Comparison of ENCODE assay signal across 11 cellular contexts in genomic region chr12:132295561-132295960, GRCh38. TPM values are rescaled to one million over a fixed set of nuclear protein-coding genes. Genes with fewer than 3 reads are reported as not detected.
DNase-seq lines count a peak whose midpoint lies in the region; ATAC-seq, FAIRE-seq and TF ChIP-seq lines count a peak whose summit lies in the region.
"Not testable (repeated sequence)": the region's sequence is repeated elsewhere in the genome, so short reads cannot be mapped to it uniquely, and the experiment has no call there.
"Had no signal": no experiment of that assay in that cellular context is flagged by ENCODE, and none has a peak within 500 bp of the region (broad histone marks: within the 10 kb centered on the region; RNA-seq: fewer than 3 reads in every experiment).

No MANE protein-coding gene starts in this region.

- H2BK120ac ChIP-seq in neuronal stem cell (ENCODE audit: low read depth, low read length), result not testable (repeated sequence)

- not testable (repeated sequence) for H2BK15ac ChIP-seq in neuronal stem cell (ENCODE audit: low read length)

- H3K79me2 ChIP-seq in HepG2 (ENCODE audit: insufficient read depth, low read length), result not testable (repeated sequence)

- H3K4me2 ChIP-seq in HepG2 (ENCODE audit: low read depth, low read length); neuronal stem cell (ENCODE audit: insufficient read depth, low read length, poor library complexity, severe bottlenecking): not testable (repeated sequence)

- H2AK5ac ChIP-seq in neuronal stem cell (ENCODE audit: low read depth, low read length), result not testable (repeated sequence)

- not testable (repeated sequence) for H4K91ac ChIP-seq in neuronal stem cell (ENCODE audit: low read depth, low read length, poor library complexity)

- not testable (repeated sequence) for FAIRE-seq in HepG2 (lab: Jason Lieb, UNC)

- WGBS in HepG2 (ENCODE audit: low lambda C conversion rate), result 60% methylated on average over 23 of the region's 24 CpGs
- WGBS in neuronal stem cell (ENCODE audit: extremely low coverage in 2 of 2, insufficient read length in 2 of 2, insufficient replicate concordance in 1 of 2), 2 donors, result no CpG with 5 or more reads among the region's 24 CpGs
- WGBS in spleen, 5 donors, result 85 to 96% (median 93%) methylated on average over 23 to 24 of the region's 24 CpGs

- H3K4me3 ChIP-seq in HepG2 (replicated peaks in 1 of 3; ENCODE audit: insufficient read depth in 1 of 3, low read depth in 2 of 3, low read length in 3 of 3); lower lobe of right lung; neuronal stem cell (ENCODE audit: low read length in 2 of 2); spleen: not testable (repeated sequence)

- not testable (repeated sequence) for H4K8ac ChIP-seq in neuronal stem cell (ENCODE audit: low read depth, low read length)

- POLR2A ChIA-PET in HepG2 (lab: Yijun Ruan, JAX), result not testable (repeated sequence)

- H3K18ac ChIP-seq in neuronal stem cell (ENCODE audit: low read length), result peak overlapping the region; percentile 57

- CTCF ChIA-PET in HepG2 (lab: Yijun Ruan, JAX; ENCODE audit: low intra/inter-chr PET ratio, low total read pairs), result not testable (repeated sequence)

- not testable (repeated sequence) for H3K4ac ChIP-seq in neuronal stem cell (ENCODE audit: low read length)

- not testable (repeated sequence) for H3K27ac ChIP-seq in HepG2 (ENCODE audit: extremely low read length, insufficient read depth, low read length); lower lobe of right lung; neuronal stem cell (replicated peaks; ENCODE audit: low read length); spleen

- H3K14ac ChIP-seq in neuronal stem cell (ENCODE audit: low read length), result not testable (repeated sequence)

- TF ChIP-seq POLR2A in HepG2 (IDR thresholded peaks at IDR 0.05; ENCODE audit: insufficient read depth in 1 of 2, low read depth in 2 of 2, low read length in 2 of 2); spleen (IDR thresholded peaks at IDR 0.05): not testable (repeated sequence)

- not testable (repeated sequence) for H2BK12ac ChIP-seq in neuronal stem cell (ENCODE audit: low read length)

- H3K23ac ChIP-seq in neuronal stem cell (ENCODE audit: low read depth, low read length, poor library complexity), result not testable (repeated sequence)

- not testable (repeated sequence) for H3K4me1 ChIP-seq in HepG2 (ENCODE audit: insufficient read depth, low read length); lower lobe of right lung; neuronal stem cell (ENCODE audit: control insufficient read depth in 2 of 2, insufficient read depth in 1 of 2, low read depth in 1 of 2, low read length in 2 of 2); spleen

- H3K9ac ChIP-seq in HepG2 (ENCODE audit: insufficient read depth, low read depth, low read length); neuronal stem cell (ENCODE audit: low read depth, low read length, poor library complexity): not testable (repeated sequence)

- TF ChIP-seq CTCF in HepG2 (CRISPR knock-in tag; IDR thresholded peaks at IDR 0.05); lower lobe of right lung (IDR thresholded peaks at IDR 0.05); spleen (IDR thresholded peaks at IDR 0.05 in 8 of 11, conservative IDR thresholded peaks at IDR 0.05 in 3 of 11): not testable (repeated sequence)

- TF ChIP-seq EP300 in HepG2 (IDR thresholded peaks at IDR 0.05; ENCODE audit: low read depth in 2 of 2, low read length in 2 of 2); HepG2 (CRISPR knock-in tag; IDR thresholded peaks at IDR 0.05; ENCODE audit: borderline replicate concordance): not testable (repeated sequence)

- not testable (repeated sequence) for H3K79me1 ChIP-seq in neuronal stem cell (ENCODE audit: low read depth, low read length)

- not testable (repeated sequence) for H2AFZ ChIP-seq in HepG2 (ENCODE audit: low read length); neuronal stem cell (ENCODE audit: low read length)

- H2BK5ac ChIP-seq in neuronal stem cell (ENCODE audit: low read length), result not testable (repeated sequence)

- DNase-seq in Right ventricle myocardium superior, result peak; percentile 31
- peak; percentile 15 for DNase-seq in left ventricle myocardium superior
- DNase-seq in HepG2 (ENCODE audit: low spot score); neuronal stem cell (ENCODE audit: low spot score): not testable (repeated sequence)
- peak; percentile 29 for DNase-seq in lower lobe of right lung
- peak; percentile 25 for DNase-seq in spleen

- in situ Hi-C loops in HepG2 (cut with HindIII; ENCODE audit: extremely low pct_ligation_motif_present, low pct_unique_long_range_greater_than_20kb), result not testable (repeated sequence)

- ATAC-seq in Right ventricle myocardium superior (ENCODE audit: poor library complexity); left ventricle myocardium superior; HepG2: not testable (repeated sequence)
- ATAC-seq in lower lobe of right lung, result peak in 1 of 2 donors; percentile 19

- TF ChIP-seq RAD21 in HepG2 (CRISPR knock-in tag; IDR thresholded peaks at IDR 0.05), result not testable (repeated sequence)

- H4K20me1 ChIP-seq in HepG2 (ENCODE audit: insufficient read depth, low read length), result not testable (repeated sequence)

- not testable (repeated sequence) for BruUV-seq in HepG2 (replicated peaks; lab: Mats Ljungman, UMichigan)

- H3K36me3 ChIP-seq in HepG2 (replicated peaks in 1 of 2; ENCODE audit: control insufficient read depth in 1 of 2, insufficient read depth in 2 of 2, low read length in 2 of 2); lower lobe of right lung; neuronal stem cell (replicated peaks in 1 of 2; ENCODE audit: control insufficient read depth in 2 of 2, insufficient read depth in 2 of 2, low read length in 2 of 2); spleen: not testable (repeated sequence)

- H3K27me3 ChIP-seq in HepG2 (ENCODE audit: control insufficient read depth in 1 of 2, insufficient read depth in 2 of 2, low read length in 2 of 2) (peaks cover 1 to 55% of the 10 kb centered on the region in 2 experiments; a peak in 4 of 5 replicates), lower lobe of right lung (ENCODE audit: low read depth) (peaks cover 24% of the 10 kb centered on the region), spleen (replicated peaks in 1 of 7) (peaks cover 0 to 38% (median 17%) of the 10 kb centered on the region in 7 donors)
- not testable (repeated sequence) for H3K27me3 ChIP-seq in neuronal stem cell (ENCODE audit: control insufficient read depth in 3 of 3, insufficient read depth in 3 of 3, low read depth in 1 of 3, low read length in 3 of 3)

- H3K9me3 ChIP-seq in HepG2 (ENCODE audit: low read length); lower lobe of right lung; neuronal stem cell (replicated peaks in 1 of 2; ENCODE audit: control insufficient read depth in 2 of 2, insufficient read depth in 1 of 2, low read depth in 1 of 2, low read length in 2 of 2); spleen: not testable (repeated sequence)

- intact Hi-C loops in Right ventricle myocardium superior (cut with DNase I); left ventricle myocardium superior (cut with micrococcal nuclease); HepG2 (cut with micrococcal nuclease; ENCODE audit: unreplicated experiment); lower lobe of right lung (cut with DNase I); spleen (cut with DNase I; ENCODE audit: low total_unique reads): not testable (repeated sequence)

RNA-seq across cellular contexts. Expression of gene GALNT9, which starts 33.8 kb away (rescaled TPM):
- total RNA-seq in Right ventricle myocardium superior (not detected), left ventricle myocardium superior (1.6 TPM), HepG2 (2016; rRNA removed; fragmentation: Illumina TruSeq; extraction: Trizol) (0.04 TPM in 1 of 2 replicates, not detected in the other), lower lobe of right lung (not detected), spleen (1 to 10 TPM in 5 of 7 donors, under 1 TPM in 2; 0.52 to 2.4 (median 1.4) TPM)
- total RNA-seq in HepG2 (2016; cell fraction: cytosol; rRNA removed; fragmentation: Illumina TruSeq; extraction: Trizol; ENCODE audit: low read depth), result not detected in 2 replicates
- total RNA-seq in HepG2 (2016; cell fraction: insoluble cytoplasmic fraction; rRNA removed; fragmentation: Illumina TruSeq; extraction: Trizol), result not detected in 2 replicates
- total RNA-seq in HepG2 (2016; cell fraction: membrane; rRNA removed; fragmentation: Illumina TruSeq; extraction: Trizol), result 0.09 TPM in 1 of 2 replicates, not detected in the other
- total RNA-seq in HepG2 (2016; cell fraction: nucleus; rRNA removed; fragmentation: Illumina TruSeq; extraction: Trizol), result not detected in 2 replicates
- polyA plus RNA-seq in HepG2 (2011; rRNA removed) (not detected in 2 replicates), spleen (under 1 TPM; 0.20 to 0.51 (median 0.30) TPM)
- not detected in 2 replicates for polyA plus RNA-seq in HepG2 (2011; cell fraction: cytosol; rRNA removed)
- not detected in 2 replicates for polyA plus RNA-seq in HepG2 (2011; cell fraction: nucleus; rRNA removed)
- polyA plus RNA-seq in HepG2 (2012), result not detected in 2 replicates
- polyA plus RNA-seq in HepG2 (2016; cell fraction: cytosol; fragmentation: Illumina TruSeq; extraction: Trizol; ENCODE audit: low read depth), result not detected in 2 replicates
- polyA plus RNA-seq in HepG2 (2016; cell fraction: insoluble cytoplasmic fraction; fragmentation: Illumina TruSeq; extraction: Trizol; ENCODE audit: low read depth), result not detected in 2 replicates
- polyA plus RNA-seq in HepG2 (2016; cell fraction: membrane; fragmentation: Illumina TruSeq; extraction: Trizol; ENCODE audit: low read depth), result not detected in 2 replicates
- not detected in 2 replicates for polyA plus RNA-seq in HepG2 (2016; cell fraction: nucleus; fragmentation: Illumina TruSeq; extraction: Trizol; ENCODE audit: insufficient read depth, low read depth)
- 10.1 TPM in 1 of 2 replicates, not detected in the other for polyA minus RNA-seq in HepG2 (2011; rRNA and poly(A)+ RNA removed; ENCODE audit: low replicate concordance)
- not detected in 2 replicates for polyA minus RNA-seq in HepG2 (2011; cell fraction: cytosol; rRNA and poly(A)+ RNA removed)
- not detected in 2 replicates for polyA minus RNA-seq in HepG2 (2011; cell fraction: nucleus; rRNA and poly(A)+ RNA removed)
- 0.13 TPM for polyA plus RNA-seq in neuronal stem cell (2013, experiment 1 of 2)
- polyA plus RNA-seq in neuronal stem cell (2013, experiment 2 of 2), result 0.14 TPM
- total RNA-seq: CD4-positive, alpha-beta memory T cell; GM12878 had no signal
- polyA plus RNA-seq: AG04450; CD14-positive monocyte; CD8-positive, alpha-beta memory T cell had no signal
